Comparison of ENCODE assay signal across 8 cellular contexts in genomic region chr2:152717242-152718046, GRCh38. TPM values are rescaled to one million over a fixed set of nuclear protein-coding genes. Genes with fewer than 3 reads are reported as not detected.
DNase-seq lines count a peak whose midpoint lies in the region; ATAC-seq, FAIRE-seq and TF ChIP-seq lines count a peak whose summit lies in the region.

TSS of gene PRPF40A (minus strand) at chr2:152717461. CDS start at chr2:152717439, 22 bp downstream.

- FAIRE-seq in urothelium cell line (lab: Jason Lieb, UNC), result peak; percentile 97

- peak; percentile 77 to 85 for DNase-seq in NCI-H187 (lab: John Stamatoyannopoulos, UW)
- peak; percentile 97 to 99 (median 98) for DNase-seq in T-helper 2 cell
- DNase-seq in left ventricle myocardium superior, result peak; percentile 99
- DNase-seq in psoas muscle, result peak; percentile 99 to 100
- peak; percentile 99 for DNase-seq in urothelium cell line (ENCODE audit: low spot score)

- peak; percentile 70 for ATAC-seq in GM18498 (IDR thresholded peaks at IDR 0.05; ENCODE audit: unreplicated experiment)
- ATAC-seq in HG02938 (IDR thresholded peaks at IDR 0.05; ENCODE audit: unreplicated experiment), result peak; percentile 64
- ATAC-seq in left ventricle myocardium superior, result peak; percentile 93
- peak; percentile 91 to 94 (median 92) for ATAC-seq in psoas muscle

- TF ChIP-seq CTCF in psoas muscle (IDR thresholded peaks at IDR 0.05), result no peak

- 0 to 1% (median 0%) methylated on average over 63 to 68 of the region's 68 CpGs for WGBS in psoas muscle, 3 donors

- H3K27ac ChIP-seq in angular gyrus (ENCODE audit: low read depth, low read length) (peak within 1 kb of the TSS; percentile 99), psoas muscle (peak within 1 kb of the TSS; percentile 97)

- no peaks in the 10 kb centered on the region for H3K9me3 ChIP-seq in psoas muscle

- peaks cover 0 to 42% of the 10 kb centered on the region in 2 donors for H3K36me3 ChIP-seq in psoas muscle (ENCODE audit: insufficient read depth in 1 of 2, low read depth in 1 of 2)

- intact Hi-C loops in left ventricle myocardium superior (cut with micrococcal nuclease), result no loop called here
- intact Hi-C loops in psoas muscle (cut with DNase I), result loop anchor here (2.0 to 10.0 kb wide), 4 partner anchors 35 to 543 kb away; partner anchors contain the start of genes STAM2 (in 2 of the 2) and FMNL2 (in 1 of the 2)

- H3K4me1 ChIP-seq in psoas muscle, result peaks cover 49% of the 10 kb centered on the region

- no peaks in the 10 kb centered on the region for H3K27me3 ChIP-seq in psoas muscle (ENCODE audit: insufficient read depth in 3 of 3, low read length in 2 of 3)

- H3K4me3 ChIP-seq in psoas muscle, result peak within 1 kb of the TSS; percentile 79

RNA-seq across cellular contexts. Expression of gene PRPF40A, which starts in this region (rescaled TPM):
- 33.2 TPM for total RNA-seq in left ventricle myocardium superior
- total RNA-seq in psoas muscle, result 10 to 100 TPM; 38.7 to 53.7 (median 45.8) TPM
- 10 to 100 TPM; 19.6 to 51.8 (median 28.2) TPM for polyA plus RNA-seq in psoas muscle

Comparison
In these comparisons a context has a peak if more than half of its experiments do, and no peak if none do; other contexts are left out.
1. Peak in every context shown above with its lines: DNase-seq, ATAC-seq, H3K4me3 ChIP-seq and H3K27ac ChIP-seq.